In genomic region chr11:110747531-110747930, GRCh38 we compare ENCODE assay signal across 1 cellular context.
TF ChIP-seq lines count a peak whose summit lies in the region.

No MANE protein-coding gene starts in this region.

TF ChIP-seq in IMR-90, 13 proteins besides CTCF, POLR2A, EP300 and RAD21 (continued from another document):
- no peak for TF ChIP-seq RFX5 (IDR thresholded peaks at IDR 0.05; ENCODE audit: low read depth, low read length)
- TF ChIP-seq FOS (IDR thresholded peaks at IDR 0.05; ENCODE audit: low read depth, low read length), result no peak
- TF ChIP-seq CHD1 (IDR thresholded peaks at IDR 0.05; ENCODE audit: low read depth, low read length), result no peak
- no peak for TF ChIP-seq CEBPB (IDR thresholded peaks at IDR 0.05; ENCODE audit: low read depth, low read length)
- TF ChIP-seq USF2 (IDR thresholded peaks at IDR 0.05; ENCODE audit: low read depth, low read length), result no peak
- no peak for TF ChIP-seq BHLHE40 (IDR thresholded peaks at IDR 0.05; ENCODE audit: low read depth, low read length)
- no peak for TF ChIP-seq MAFK (IDR thresholded peaks at IDR 0.05; ENCODE audit: low read depth, low read length)
